Comparison of ENCODE assay signal across 1 cellular context in genomic region chr2:171991027-171991426, GRCh38.
TF ChIP-seq lines count a peak whose summit lies in the region.

No MANE protein-coding gene starts in this region.

TF ChIP-seq in GM23338, 12 proteins besides CTCF, POLR2A, EP300 and RAD21 (continued from another document):
- TF ChIP-seq ZNF462 (CRISPR knock-in tag; IDR thresholded peaks at IDR 0.05) (no peak), JUNB (IDR thresholded peaks at IDR 0.05; ENCODE audit: unreplicated experiment) (no peak), ZNF331 (CRISPR knock-in tag; IDR thresholded peaks at IDR 0.05; ENCODE audit: low read depth) (no peak), EZH2 (IDR thresholded peaks at IDR 0.05; ENCODE audit: low read depth, unreplicated experiment) (no peak), EZH2phosphoT487 (IDR thresholded peaks at IDR 0.05; ENCODE audit: unreplicated experiment) (no peak), CREB1 (CRISPR knock-in tag; IDR thresholded peaks at IDR 0.05; ENCODE audit: low read depth) (no peak), ZNF114 (CRISPR knock-in tag; IDR thresholded peaks at IDR 0.05) (no peak), STAT1 (IDR thresholded peaks at IDR 0.05; ENCODE audit: unreplicated experiment) (no peak), NANOG (IDR thresholded peaks at IDR 0.05; ENCODE audit: borderline replicate concordance) (no peak)
- TF ChIP-seq, protein P1, sequence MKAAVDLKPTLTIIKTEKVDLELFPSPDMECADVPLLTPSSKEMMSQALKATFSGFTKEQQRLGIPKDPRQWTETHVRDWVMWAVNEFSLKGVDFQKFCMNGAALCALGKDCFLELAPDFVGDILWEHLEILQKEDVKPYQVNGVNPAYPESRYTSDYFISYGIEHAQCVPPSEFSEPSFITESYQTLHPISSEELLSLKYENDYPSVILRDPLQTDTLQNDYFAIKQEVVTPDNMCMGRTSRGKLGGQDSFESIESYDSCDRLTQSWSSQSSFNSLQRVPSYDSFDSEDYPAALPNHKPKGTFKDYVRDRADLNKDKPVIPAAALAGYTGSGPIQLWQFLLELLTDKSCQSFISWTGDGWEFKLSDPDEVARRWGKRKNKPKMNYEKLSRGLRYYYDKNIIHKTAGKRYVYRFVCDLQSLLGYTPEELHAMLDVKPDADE (IDR thresholded peaks at IDR 0.05): no peak
